In the genomic region with DNA sequence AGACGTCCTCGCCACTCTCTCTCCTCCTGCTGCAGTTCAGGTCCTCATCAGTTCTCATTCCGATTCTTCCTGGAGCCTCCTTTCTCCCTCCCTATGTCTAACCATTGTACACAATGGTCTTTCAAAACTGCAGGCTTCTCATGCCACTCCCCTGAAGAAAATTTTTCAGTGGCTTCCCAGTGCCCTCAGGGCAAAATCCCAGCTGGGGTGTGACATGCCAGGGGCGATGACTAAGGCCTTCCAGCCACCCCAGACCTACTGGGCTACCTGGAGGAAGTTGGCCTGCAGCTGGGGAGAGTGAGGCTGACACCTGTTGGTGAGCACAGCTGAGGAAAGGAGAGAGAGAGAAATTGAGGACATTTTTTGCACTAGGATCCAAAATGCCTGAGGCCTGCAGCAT, we compare ENCODE assay signal across 11 cellular contexts.
DNase-seq lines count a peak whose midpoint lies in the region; ATAC-seq and TF ChIP-seq lines count a peak whose summit lies in the region.
"Had no signal": no experiment of that assay in that cellular context is flagged by ENCODE, and none has a peak within 500 bp of the region (broad histone marks: within the 10 kb centered on the region; RNA-seq: fewer than 3 reads in every experiment).

No MANE protein-coding gene starts in this region.

- H3K4me3 Mint-ChIP-seq in Caco-2 (ENCODE audit: unreplicated experiment) = no peak overlapping the region
- peak overlapping the region; percentile 1; the same call in 1 of the 2 replicates for H3K4me3 Mint-ChIP-seq in HFFc6
- H3K4me3 Mint-ChIP-seq in mesothelial cell of epicardium = no peak overlapping the region
- no peak overlapping the region for H3K4me3 Mint-ChIP-seq in naive thymus-derived CD8-positive, alpha-beta T cell

- H3K36me3 ChIP-seq in Caco-2 (ENCODE audit: control insufficient read depth, insufficient read depth, low read length) = no peaks in the 10 kb centered on the region
- H3K36me3 ChIP-seq in BE2C = no peaks in the 10 kb centered on the region

- POLR2A ChIA-PET in Caco-2 (lab: Charles Lee) = no interaction called here
- POLR2A ChIA-PET in naive thymus-derived CD8-positive, alpha-beta T cell (lab: Charles Lee) = no interaction called here

- intact Hi-C loops in Caco-2 (cut with micrococcal nuclease; ENCODE audit: unreplicated experiment) = loop anchor here (1.0 kb wide), 1 partner anchor 38 kb away; no protein-coding TSS in a partner anchor

- H3K27me3 Mint-ChIP-seq in Caco-2 (ENCODE audit: insufficient read depth, unreplicated experiment) = no peaks in the 10 kb centered on the region
- no peaks in the 10 kb centered on the region for H3K27me3 Mint-ChIP-seq in HFFc6 (ENCODE audit: insufficient read depth)
- no peaks in the 10 kb centered on the region for H3K27me3 Mint-ChIP-seq in mesothelial cell of epicardium (ENCODE audit: low read depth)
- no peaks in the 10 kb centered on the region for H3K27me3 Mint-ChIP-seq in naive thymus-derived CD8-positive, alpha-beta T cell

- H3K4me1 ChIP-seq in Caco-2 (peaks cover 12% of the 10 kb centered on the region; the same call in 1 of the 2 replicates), BE2C (no peaks in the 10 kb centered on the region)

- H3K9me3 ChIP-seq in Caco-2 = no peaks in the 10 kb centered on the region
- no peaks in the 10 kb centered on the region for H3K9me3 ChIP-seq in BE2C

- no peak overlapping the region for H3K4me3 ChIP-seq in Caco-2 (ENCODE audit: low read depth, low read length)
- H3K4me3 ChIP-seq in BE2C (ENCODE audit: low read depth, low read length) = no peak overlapping the region

- DNase-seq in Caco-2 (peak; percentile 72 to 82), HFFc6 (peak; percentile 56), SW480 (ENCODE audit: low spot score) (peak; percentile 80), mesothelial cell of epicardium (ENCODE audit: low spot score in 2 of 2, unreplicated experiment in 2 of 2) (no peak), BE2C (no peak)
- DNase-seq in naive thymus-derived CD8-positive, alpha-beta T cell = no peak
- DNase-seq: anterior cingulate cortex, GOT3, NCI-H2081 treated with DMSO at 0.1 percent for 48 hours had no signal

- CTCF ChIA-PET in Caco-2 (lab: Charles Lee) = no interaction called here

- no peaks in the 10 kb centered on the region for H3K27me3 ChIP-seq in Caco-2 (replicated peaks; ENCODE audit: control insufficient read depth, insufficient read depth, low read length)
- H3K27me3 ChIP-seq in BE2C = no peaks in the 10 kb centered on the region

- H3K36me3 Mint-ChIP-seq in Caco-2 (ENCODE audit: insufficient read depth, unreplicated experiment) (no peaks in the 10 kb centered on the region), HFFc6 (ENCODE audit: low read depth) (peaks cover 4% of the 10 kb centered on the region; the same call in 1 of the 2 replicates), mesothelial cell of epicardium (no peaks in the 10 kb centered on the region)
- H3K36me3 Mint-ChIP-seq in naive thymus-derived CD8-positive, alpha-beta T cell = peaks cover 0 to 6% (median 6%) of the 10 kb centered on the region in 3 donors

- H3K9me3 Mint-ChIP-seq in Caco-2 (ENCODE audit: unreplicated experiment) = no peaks in the 10 kb centered on the region
- H3K9me3 Mint-ChIP-seq in HFFc6 = no peaks in the 10 kb centered on the region
- H3K9me3 Mint-ChIP-seq in mesothelial cell of epicardium = peaks cover 7% of the 10 kb centered on the region
- no peaks in the 10 kb centered on the region for H3K9me3 Mint-ChIP-seq in naive thymus-derived CD8-positive, alpha-beta T cell

- peak in 1 of 2 experiments; percentile 15 for TF ChIP-seq CTCF in Caco-2 (IDR thresholded peaks at IDR 0.05; ENCODE audit: insufficient read depth in 1 of 2, low read depth in 1 of 2, low read length in 1 of 2, severe bottlenecking in 1 of 2, unreplicated experiment in 1 of 2)
- TF ChIP-seq CTCF in HFFc6 (IDR thresholded peaks at IDR 0.05) = no peak
- no peak for TF ChIP-seq CTCF in mesothelial cell of epicardium (IDR thresholded peaks at IDR 0.05; ENCODE audit: unreplicated experiment)
- TF ChIP-seq CTCF in BE2C (IDR thresholded peaks at IDR 0.05; ENCODE audit: low read depth, low read length) = no peak

- BruUV-seq in Caco-2 (replicated peaks; lab: Mats Ljungman, UMichigan) = no TSS peak

- H3K4me1 Mint-ChIP-seq in Caco-2 (ENCODE audit: low read depth, unreplicated experiment) (peaks cover 13% of the 10 kb centered on the region), HFFc6 (ENCODE audit: low read depth) (peaks cover 29% of the 10 kb centered on the region), mesothelial cell of epicardium (peaks cover 31% of the 10 kb centered on the region)
- H3K4me1 Mint-ChIP-seq in naive thymus-derived CD8-positive, alpha-beta T cell = no peaks in the 10 kb centered on the region

- no peak for ATAC-seq in naive thymus-derived CD8-positive, alpha-beta T cell
- ATAC-seq in HG02610 (IDR thresholded peaks at IDR 0.05; ENCODE audit: unreplicated experiment) (no peak), HG02759 (IDR thresholded peaks at IDR 0.05; ENCODE audit: unreplicated experiment) (no peak)

- peak overlapping the region; percentile 72 for H3K27ac Mint-ChIP-seq in Caco-2 (ENCODE audit: unreplicated experiment)
- no peak overlapping the region for H3K27ac Mint-ChIP-seq in HFFc6
- peak overlapping the region; percentile 23 for H3K27ac Mint-ChIP-seq in mesothelial cell of epicardium
- peak overlapping the region in 1 of 10 donors; percentile 24 for H3K27ac Mint-ChIP-seq in naive thymus-derived CD8-positive, alpha-beta T cell

Comparison
In these comparisons a context has a peak if more than half of its experiments do, and no peak if none do; other contexts are left out.
1. DNase-seq: peak in Caco-2 (2 of 2), HFFc6 (single experiment) and SW480 (single experiment); none in mesothelial cell of epicardium (0 of 2), naive thymus-derived CD8-positive, alpha-beta T cell (0 of 10) and BE2C (single experiment).